ENCODE assay signal across 1 cellular context in genomic region chr17:38654411-38655398, GRCh38.
TF ChIP-seq lines count a peak whose summit lies in the region.

No MANE protein-coding gene starts in this region.

TF ChIP-seq in HepG2, 621 proteins besides CTCF, POLR2A, EP300 and RAD21 (continued from another document):
- TF ChIP-seq SMAD9 (CRISPR knock-in tag; IDR thresholded peaks at IDR 0.05) = 0 out of 2 replicates have a peak, but pooled peaks have one; percentile 10
- TF ChIP-seq ZNF407 (CRISPR knock-in tag; IDR thresholded peaks at IDR 0.05; ENCODE audit: not compliant biosample characterization) = peak; percentile 61
- no peak for TF ChIP-seq MTA3 (CRISPR knock-in tag; IDR thresholded peaks at IDR 0.05)
- TF ChIP-seq SP4 (CRISPR knock-in tag; IDR thresholded peaks at IDR 0.05) = peak; percentile 33; the same call in 1 of the 2 replicates
- 0 out of 2 replicates have a peak, but pooled peaks have one; percentile 41 for TF ChIP-seq ZNF275 (CRISPR knock-in tag; IDR thresholded peaks at IDR 0.05; ENCODE audit: borderline replicate concordance)
- 0 out of 2 replicates have a peak, but pooled peaks have one; percentile 13 for TF ChIP-seq ZNF574 (CRISPR knock-in tag; IDR thresholded peaks at IDR 0.05)
- TF ChIP-seq ZNF280B (CRISPR knock-in tag; IDR thresholded peaks at IDR 0.05; ENCODE audit: borderline replicate concordance) = peak; percentile 54; the same call in 1 of the 2 replicates
- no peak for TF ChIP-seq NR2C2 (CRISPR knock-in tag; IDR thresholded peaks at IDR 0.05; ENCODE audit: borderline replicate concordance)
- 0 out of 2 replicates have a peak, but pooled peaks have one; percentile 64 for TF ChIP-seq ZSCAN5A (CRISPR knock-in tag; IDR thresholded peaks at IDR 0.05; ENCODE audit: borderline replicate concordance)
- TF ChIP-seq ZNF75D (CRISPR knock-in tag; IDR thresholded peaks at IDR 0.05; ENCODE audit: borderline replicate concordance) = no peak
- peak; percentile 46; the same call in 1 of the 2 replicates for TF ChIP-seq MYPOP (CRISPR knock-in tag; IDR thresholded peaks at IDR 0.05)
